Comparison of ENCODE assay signal across 8 cellular contexts in the genomic region with DNA sequence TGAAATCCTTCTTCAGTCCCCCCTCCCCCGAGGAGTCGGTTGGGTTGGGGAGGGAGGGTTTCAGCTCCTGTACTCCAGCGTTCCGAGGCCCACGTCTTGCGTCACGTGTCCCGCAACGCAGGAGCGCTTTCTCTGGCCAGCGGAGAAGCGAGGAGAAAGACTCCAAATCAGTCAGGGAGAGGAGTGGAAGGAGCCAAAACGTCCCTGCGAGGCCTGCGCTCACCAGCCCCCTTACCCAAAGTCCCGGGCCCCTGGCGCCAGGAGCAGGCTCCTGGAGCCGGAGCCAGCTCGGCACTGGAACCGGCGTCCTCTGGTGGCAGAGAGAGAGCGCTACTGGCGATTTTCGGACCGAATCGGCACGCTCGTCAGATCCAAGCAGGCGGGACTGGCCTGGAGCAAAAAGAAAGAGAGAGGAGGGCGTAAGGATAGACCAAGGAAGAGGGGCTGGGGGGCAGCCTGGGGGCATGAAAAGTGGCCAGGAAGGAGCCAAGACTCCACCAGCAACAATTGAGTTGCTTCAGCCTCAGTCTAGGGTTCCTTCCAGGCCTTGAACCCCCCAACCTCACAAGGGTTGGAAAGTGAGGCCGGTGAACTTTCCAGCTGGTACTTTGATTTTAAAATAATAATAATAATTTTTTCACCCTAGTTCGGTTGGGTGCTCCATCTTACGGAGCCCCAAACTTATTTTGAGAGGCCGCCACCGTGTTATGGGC. TPM values are rescaled to one million over a fixed set of nuclear protein-coding genes. Genes with fewer than 3 reads are reported as not detected.
DNase-seq lines count a peak whose midpoint lies in the region; ATAC-seq and TF ChIP-seq lines count a peak whose summit lies in the region.

A gene (plus strand): TSS at position 158 of the 713 bp plus-strand sequence.

- peak within 1 kb of the TSS in 1 of 4 donors; percentile 41 for H3K4me3 ChIP-seq in adrenal gland

- peak; percentile 70 for TF ChIP-seq CTCF in GM12874 (IDR thresholded peaks at IDR 0.05; ENCODE audit: insufficient read depth, low read depth, low read length)
- peak; percentile 95 for TF ChIP-seq CTCF in RWPE1 (conservative IDR thresholded peaks at IDR 0.05; ENCODE audit: low read depth)
- TF ChIP-seq CTCF in adrenal gland (IDR thresholded peaks at IDR 0.05), result peak; percentile 33 to 60 (median 47)

- H3K27ac ChIP-seq in RWPE1, result no peak within 1 kb of the TSS
- peak within 1 kb of the TSS in 1 of 5 donors; percentile 17 for H3K27ac ChIP-seq in adrenal gland

- H3K27me3 ChIP-seq in adrenal gland, result peaks cover 36% of the 10 kb centered on the region

- DNase-seq in RWPE1 (ENCODE audit: low spot score) (peak; percentile 90), adrenal gland (peak in 5 of 7 donors; percentile 28 to 65 (median 43)), left cardiac atrium (peak; percentile 63), posterior cingulate gyrus (peak in 8 of 10 donors; percentile 31 to 91 (median 57)), NCI-H345 (lab: John Stamatoyannopoulos, UW) (no peak), cerebellar cortex (ENCODE audit: low spot score) (no peak), cortex of kidney (lab: John Stamatoyannopoulos, UW) (no peak)

- peak; percentile 57 to 60 for ATAC-seq in left cardiac atrium

- WGBS in adrenal gland, 4 donors, result 41 to 54% (median 42%) methylated on average over 16 to 35 of the region's 35 CpGs

- no peak for TF ChIP-seq POLR2A in adrenal gland (IDR thresholded peaks at IDR 0.05)

- H3K9me3 ChIP-seq in adrenal gland (replicated peaks in 1 of 3), result no peaks in the 10 kb centered on the region

- intact Hi-C loops in adrenal gland (cut with DNase I), result loop anchor here in 1 of 2 donors (10.0 kb wide), 1 partner anchor 368 kb away; no protein-coding TSS in a partner anchor
- intact Hi-C loops in left cardiac atrium (cut with DNase I), result no loop called here
- intact Hi-C loops in posterior cingulate gyrus (cut with DNase I), result loop anchor here (5.0 to 10.0 kb wide), 2 partner anchors 198 to 615 kb away; a partner anchor contains a TSS

- POLR2A ChIA-PET in RWPE1 (lab: Yijun Ruan, JAX; ENCODE audit: low non-redundant PET), result no interaction called here

- H3K36me3 ChIP-seq in adrenal gland (replicated peaks in 1 of 2), result no peaks in the 10 kb centered on the region

- CTCF ChIA-PET in RWPE1 (lab: Yijun Ruan, JAX), result interaction anchor here (0.6 to 1.9 kb wide), 22 partner anchors 9 to 1720 kb away, joined by 3 to 14 read pairs (median 4); a partner anchor contains a TSS

- no peaks in the 10 kb centered on the region for H3K4me1 ChIP-seq in adrenal gland (replicated peaks in 1 of 2)

RNA-seq across cellular contexts. Expression of the gene that starts here (rescaled TPM):
- total RNA-seq in adrenal gland, result 1,000 to 10,000 TPM in 7 of 8 donors, 100 to 1,000 TPM in 1; 614 to 1,525 (median 1,042) TPM
- 1,000 to 10,000 TPM; 2,293 to 6,333 (median 4,379) TPM for polyA plus RNA-seq in adrenal gland
- 1,000 to 10,000 TPM; 1,020 to 1,609 TPM for total RNA-seq in left cardiac atrium

Comparison
In these comparisons a context has a peak if more than half of its experiments do, and no peak if none do; other contexts are left out.
1. DNase-seq: peak in RWPE1 (single experiment), adrenal gland (5 of 7), left cardiac atrium (single experiment) and posterior cingulate gyrus (8 of 10); none in NCI-H345 (single experiment), cerebellar cortex (single experiment) and cortex of kidney (single experiment).
2. Peak in every context shown above with its lines, with median percentiles within 50 percentile points of each other: CTCF ChIP-seq.